ENCODE assay signal across 18 cellular contexts in genomic region chr3:58092516-58092915, GRCh38.
"Had no signal": no experiment of that assay in that cellular context is flagged by ENCODE, and none has a peak within 500 bp of the region (broad histone marks: within the 10 kb centered on the region; RNA-seq: fewer than 3 reads in every experiment).

No MANE protein-coding gene starts in this region.

- ATAC-seq: left cardiac atrium; naive thymus-derived CD8-positive, alpha-beta T cell; psoas muscle; stimulated activated naive CD8-positive, alpha-beta T cell treated with anti-CD3 and anti-CD28 coated beads, Interleukin-15, Interleukin-2, amounts not matched to agents 100 U/mL and 50 U/mL, for 24 hours had no signal

- H3K4me3 ChIP-seq: cardiac muscle cell, dorsolateral prefrontal cortex, psoas muscle, skin epidermis, transverse colon, uterus had no signal

- H3K4me1 ChIP-seq: transverse colon, uterus had no signal

- H3K9me3 ChIP-seq: psoas muscle, transverse colon, uterus had no signal

- DNase-seq: activated CD8-positive, alpha-beta memory T cell treated with anti-CD3 and anti-CD28 coated beads for 24 hours; activated CD8-positive, alpha-beta memory T cell treated with anti-CD3 and anti-CD28 coated beads, Interleukin-2, amount 50 U/mL, for 48 hours; activated effector memory CD4-positive, alpha-beta T cell treated with Interleukin-2 at 50 U/mL for 16 hours; activated naive CD4-positive, alpha-beta T cell treated with anti-CD3 and anti-CD28 coated beads, Interleukin-2, amount 50 U/mL, for 16 hours; activated T-cell treated with anti-CD3 and anti-CD28 coated beads, Interleukin-2, amount 50 U/mL, for 48 hours; dorsolateral prefrontal cortex; left cardiac atrium; mesendoderm; naive thymus-derived CD8-positive, alpha-beta T cell; psoas muscle; right cardiac atrium; stimulated activated naive CD8-positive, alpha-beta T cell treated with anti-CD3 and anti-CD28 coated beads, Interleukin-15, Interleukin-2, amounts not matched to agents 100 U/mL and 50 U/mL, for 24 hours; T-helper 1 cell; T1000; transverse colon; uterus had no signal

- H3K4me3 Mint-ChIP-seq: naive thymus-derived CD8-positive, alpha-beta T cell had no signal

- H3K27ac ChIP-seq: cardiac muscle cell, dorsolateral prefrontal cortex, psoas muscle, skin epidermis, transverse colon, uterus had no signal

- H3K27me3 ChIP-seq: cardiac muscle cell, dorsolateral prefrontal cortex, transverse colon, uterus had no signal

- H3K9me3 Mint-ChIP-seq: naive thymus-derived CD8-positive, alpha-beta T cell had no signal

- H3K27me3 Mint-ChIP-seq: naive thymus-derived CD8-positive, alpha-beta T cell had no signal

- H3K36me3 ChIP-seq: cardiac muscle cell, uterus had no signal
